27 cellular contexts compared by ENCODE assay signal in the genomic region with DNA sequence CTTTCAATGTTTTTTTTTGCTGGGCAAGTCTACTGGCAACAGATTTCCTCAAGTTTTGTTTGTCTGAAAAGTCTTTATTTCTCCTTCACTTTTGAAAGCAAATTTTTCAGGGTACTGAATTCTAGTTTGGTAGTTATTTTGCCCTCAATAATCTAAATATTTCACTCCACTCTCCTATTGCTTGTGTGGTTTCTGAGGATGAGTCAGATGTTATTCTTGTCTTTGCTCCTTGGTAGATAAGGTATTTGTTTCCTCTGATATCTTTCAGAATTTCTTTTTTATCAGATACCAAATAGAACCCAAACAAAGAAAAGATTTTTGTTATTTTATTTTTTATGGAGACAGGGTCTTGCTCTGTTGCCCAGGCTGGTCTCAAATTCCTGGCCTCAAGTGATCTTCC.
"Had no signal": no experiment of that assay in that cellular context is flagged by ENCODE, and none has a peak within 500 bp of the region (broad histone marks: within the 10 kb centered on the region; RNA-seq: fewer than 3 reads in every experiment).

No MANE protein-coding gene starts in this region.

- H3K4me3 ChIP-seq: SJCRH30 had no signal

- H3K9ac ChIP-seq: SK-N-SH had no signal

- H3K36me3 Mint-ChIP-seq: activated naive CD4-positive, alpha-beta T cell treated with anti-CD3 and anti-CD28 coated beads, Interleukin-2, amount 10 ng/mL, durations not matched to agents 7 days and 5 days; activated naive CD8-positive, alpha-beta T cell treated with anti-CD3 and anti-CD28 coated beads for 36 hours; brain had no signal

- H3K27me3 ChIP-seq: SJCRH30 had no signal

- H3K36me3 ChIP-seq: SJCRH30, WERI-Rb-1 had no signal

- H3K27me3 Mint-ChIP-seq: activated CD4-positive, alpha-beta memory T cell treated with anti-CD3 and anti-CD28 coated beads, Interleukin-2, amount 10 ng/mL, durations not matched to agents 7 days and 5 days; activated CD4-positive, alpha-beta T cell treated with anti-CD3 and anti-CD28 coated beads for 36 hours; activated naive CD4-positive, alpha-beta T cell treated with anti-CD3 and anti-CD28 coated beads, Interleukin-2, amount 10 ng/mL, durations not matched to agents 7 days and 5 days; activated naive CD8-positive, alpha-beta T cell treated with anti-CD3 and anti-CD28 coated beads for 36 hours; brain; central memory CD8-positive, alpha-beta T cell had no signal

- H3K27ac Mint-ChIP-seq: activated CD4-positive, alpha-beta memory T cell treated with anti-CD3 and anti-CD28 coated beads, Interleukin-2, amount 10 ng/mL, durations not matched to agents 7 days and 5 days; activated CD4-positive, alpha-beta T cell treated with anti-CD3 and anti-CD28 coated beads for 36 hours; activated naive CD4-positive, alpha-beta T cell treated with anti-CD3 and anti-CD28 coated beads, Interleukin-2, amount 10 ng/mL, durations not matched to agents 7 days and 5 days; activated naive CD8-positive, alpha-beta T cell treated with anti-CD3 and anti-CD28 coated beads for 36 hours; activated T-cell treated with anti-CD3 and anti-CD28 coated beads, Interleukin-2, amount 50 U/mL, for 72 hours; activated T-helper 2 cell treated with anti-CD3 and anti-CD28 coated beads, Interferon-gamma antibody, Interleukin-2, Interleukin-4, amounts not matched to agents 10 μg/mL and 5 μg/mL and 100 μg/mL, durations not matched to agents 14 hours and 24 hours and 36 hours; brain had no signal

- H3K4me3 Mint-ChIP-seq: activated CD4-positive, alpha-beta memory T cell treated with anti-CD3 and anti-CD28 coated beads, Interleukin-2, amount 10 ng/mL, durations not matched to agents 7 days and 5 days; activated CD4-positive, alpha-beta T cell treated with anti-CD3 and anti-CD28 coated beads for 36 hours; activated naive CD4-positive, alpha-beta T cell treated with anti-CD3 and anti-CD28 coated beads, Interleukin-2, amount 10 ng/mL, durations not matched to agents 7 days and 5 days; activated naive CD8-positive, alpha-beta T cell treated with anti-CD3 and anti-CD28 coated beads for 36 hours; activated T-cell treated with anti-CD3 and anti-CD28 coated beads, Interleukin-2, amount 50 U/mL, for 72 hours; brain; central memory CD8-positive, alpha-beta T cell had no signal

- H3K4me1 ChIP-seq: SJCRH30 had no signal

- DNase-seq: activated CD4-positive, alpha-beta memory T cell treated with anti-CD3 and anti-CD28 coated beads, Interleukin-2, amount 10 ng/mL, durations not matched to agents 7 days and 5 days; activated CD4-positive, alpha-beta T cell treated with anti-CD3 and anti-CD28 coated beads for 36 hours; activated CD4-positive, alpha-beta T cell treated with anti-CD3 and anti-CD28 coated beads, Interleukin-2, amount 50 U/mL, for 1 hour; activated CD8-positive, alpha-beta memory T cell treated with anti-CD3 and anti-CD28 coated beads, Interleukin-2, amount 50 U/mL, for 4 hours; activated gamma-delta T cell treated with Interleukin-2 at 50 U/mL for 16 hours; activated naive CD4-positive, alpha-beta T cell treated with anti-CD3 and anti-CD28 coated beads, Interleukin-2, amount 10 ng/mL, durations not matched to agents 7 days and 5 days; activated naive CD8-positive, alpha-beta T cell treated with anti-CD3 and anti-CD28 coated beads for 36 hours; activated T-cell treated with anti-CD3 and anti-CD28 coated beads, Interleukin-2, amount 50 U/mL, for 72 hours; aorta; NCI-H1048; NCI-H146; NCI-H187 treated with DMSO at 0.1 percent for 48 hours; NCI-H2081 treated with DMSO at 0.1 percent for 48 hours; NCI-H2171; NCI-H2227 treated with DMSO at 0.1 percent for 48 hours; NCI-H526; NCI-H82; NK-92 treated with Interleukin-12 subunit alpha and Interleukin-12 subunit beta, amount 100 ng/mL, for 24 hours; OCI-M1; RPMI8226; SJCRH30; SK-N-SH; T-helper 1 cell; WERI-Rb-1 had no signal

- H3K9me3 Mint-ChIP-seq: activated naive CD8-positive, alpha-beta T cell treated with anti-CD3 and anti-CD28 coated beads for 36 hours; brain had no signal

- H3K4me2 ChIP-seq: SK-N-SH had no signal

- H3K4me1 Mint-ChIP-seq: activated CD4-positive, alpha-beta memory T cell treated with anti-CD3 and anti-CD28 coated beads, Interleukin-2, amount 10 ng/mL, durations not matched to agents 7 days and 5 days; activated CD4-positive, alpha-beta T cell treated with anti-CD3 and anti-CD28 coated beads for 36 hours; activated naive CD4-positive, alpha-beta T cell treated with anti-CD3 and anti-CD28 coated beads, Interleukin-2, amount 10 ng/mL, durations not matched to agents 7 days and 5 days; activated naive CD8-positive, alpha-beta T cell treated with anti-CD3 and anti-CD28 coated beads for 36 hours; brain; central memory CD8-positive, alpha-beta T cell had no signal

- H3K27ac ChIP-seq: SJCRH30, WERI-Rb-1 had no signal

- H3K9me3 ChIP-seq: SJCRH30, SK-N-SH had no signal
